8 cellular contexts compared by ENCODE assay signal in genomic region chr4:2059726-2060577, GRCh38. TPM values are rescaled to one million over a fixed set of nuclear protein-coding genes. Genes with fewer than 3 reads are reported as not detected.
A peak's percentile ranks its signal among the peaks of the same experiment; 100 is the strongest.
DNase-seq lines count a peak whose midpoint lies in the region; ATAC-seq and TF ChIP-seq lines count a peak whose summit lies in the region.

No MANE protein-coding gene starts in this region.

- H4K20me1 ChIP-seq in hepatocyte (ENCODE audit: insufficient read depth, poor library complexity, severe bottlenecking) = no peaks in the 10 kb centered on the region

- TF ChIP-seq CTCF in Panc1 (IDR thresholded peaks at IDR 0.05) = no peak
- no peak for TF ChIP-seq CTCF in hepatocyte (IDR thresholded peaks at IDR 0.05; ENCODE audit: poor library complexity)
- TF ChIP-seq CTCF in thoracic aorta (IDR thresholded peaks at IDR 0.05) = no peak

- POLR2A ChIA-PET in Panc1 (lab: Charles Lee) = no interaction called here

- BruUV-seq in Panc1 (replicated peaks; lab: Mats Ljungman, UMichigan) = no TSS peak

- in situ Hi-C loops in Panc1 (cut with HindIII; ENCODE audit: low pct_unique_long_range_greater_than_20kb, low sequenced_read_pairs) = no loop called here

- intact Hi-C loops in Panc1 (cut with micrococcal nuclease; ENCODE audit: unreplicated experiment) = no loop called here

- peak overlapping the region; percentile 73 for H3K4me2 ChIP-seq in hepatocyte

- CTCF ChIA-PET in Panc1 (lab: Charles Lee) = interaction anchor here (0.7 kb wide), 1 partner anchor 135 kb away, joined by 6 read pairs; no protein-coding TSS in a partner anchor

- H3K27me3 ChIP-seq in Panc1 (ENCODE audit: control insufficient read depth, insufficient read depth, low read length) (no peaks in the 10 kb centered on the region), hepatocyte (peaks cover 28% of the 10 kb centered on the region), thoracic aorta (replicated peaks; ENCODE audit: insufficient read depth) (no peaks in the 10 kb centered on the region)

- H3K4me1 ChIP-seq in Panc1 (ENCODE audit: control insufficient read depth, insufficient read depth, low read length) (peaks cover 9% of the 10 kb centered on the region), hepatocyte (ENCODE audit: insufficient read depth) (no peaks in the 10 kb centered on the region), thoracic aorta (ENCODE audit: control insufficient read depth in 1 of 2, low read depth in 2 of 2) (peaks cover 0 to 9% of the 10 kb centered on the region in 2 donors)

- ATAC-seq in Panc1 = peak; percentile 47
- no peak for ATAC-seq in thoracic aorta (ENCODE audit: insufficient number of reproducible peaks, low FRiP score, low read depth)

- H3K9me3 ChIP-seq in Panc1 (ENCODE audit: control insufficient read depth, insufficient read depth, low read depth, low read length) (no peaks in the 10 kb centered on the region), hepatocyte (ENCODE audit: low read depth) (no peaks in the 10 kb centered on the region), thoracic aorta (no peaks in the 10 kb centered on the region)

- H3K9me2 ChIP-seq in hepatocyte (replicated peaks; ENCODE audit: insufficient read depth) = no peaks in the 10 kb centered on the region

- H3K4me3 ChIP-seq in Panc1 (ENCODE audit: low read depth in 2 of 2, low read length in 2 of 2) (peak overlapping the region; percentile 26 to 30; a peak in 3 of 4 replicates), hepatocyte (no peak overlapping the region), thoracic aorta (peak overlapping the region; percentile 7)

- no peaks in the 10 kb centered on the region for H3K36me3 ChIP-seq in Panc1 (ENCODE audit: control insufficient read depth, insufficient read depth, low read length)
- H3K36me3 ChIP-seq in hepatocyte (replicated peaks; ENCODE audit: insufficient read depth, low read depth) = no peaks in the 10 kb centered on the region
- H3K36me3 ChIP-seq in thoracic aorta = no peaks in the 10 kb centered on the region

- no peaks in the 10 kb centered on the region for H3K79me2 ChIP-seq in hepatocyte

- 12% methylated on average over 26 of the region's 101 CpGs for WGBS in hepatocyte (ENCODE audit: low lambda C conversion rate, missing lambda C conversion rate)

- no peak overlapping the region for H2AFZ ChIP-seq in hepatocyte

- H3K27ac ChIP-seq in Panc1 (ENCODE audit: low read length) (no peak overlapping the region), hepatocyte (no peak overlapping the region), thoracic aorta (no peak overlapping the region)

- peak; percentile 23 for DNase-seq in activated naive CD4-positive, alpha-beta T cell treated with anti-CD3 and anti-CD28 coated beads, Interleukin-2, amount 50 U/mL, for 16 hours
- no peak for DNase-seq in activated naive CD4-positive, alpha-beta T cell treated with Interleukin-2 at 50 U/mL for 16 hours
- no peak for DNase-seq in Panc1 (ENCODE audit: low read depth, low spot score)
- peak; percentile 53 for DNase-seq in hepatocyte (ENCODE audit: low spot score)
- DNase-seq in thoracic aorta (ENCODE audit: low spot score) = no peak
- no peak for DNase-seq in activated CD4-positive, CD25-positive, alpha-beta regulatory T cell (lab: John Stamatoyannopoulos, UW)
- no peak for DNase-seq in DMS79 treated with DMSO at 0.1 percent for 48 hours (lab: John Stamatoyannopoulos, UW)
- DNase-seq in AG08396 (ENCODE audit: low spot score) = no peak

RNA-seq across cellular contexts. Expression of gene NAT8L, which starts 0.8 kb away (rescaled TPM):
- 16.6 TPM for total RNA-seq in Panc1 (2021; ENCODE audit: unreplicated experiment)
- 25.9 TPM for polyA plus RNA-seq in Panc1 (2012; ENCODE audit: insufficient read length)
- total RNA-seq in hepatocyte = 0.68 and 2.7 TPM in 2 replicates
- polyA plus RNA-seq in hepatocyte = 1.5 TPM in 2 replicates
- under 1 TPM in 1 of 2 donors, not detected in 1; under 0.01 TPM for total RNA-seq in thoracic aorta

RNA-seq across cellular contexts. Expression of gene NELFA, which starts 51.2 kb away (rescaled TPM):
- total RNA-seq in Panc1 (2021; ENCODE audit: unreplicated experiment) (27.0 TPM), hepatocyte (10.8 and 21.4 TPM in 2 replicates), thoracic aorta (10 to 100 TPM; 26.7 to 36.1 TPM)
- 40.7 TPM for polyA plus RNA-seq in Panc1 (2012; ENCODE audit: insufficient read length)
- 35.9 and 46.2 TPM in 2 replicates for polyA plus RNA-seq in hepatocyte

Comparison
In these comparisons a context has a peak if more than half of its experiments do, and no peak if none do; other contexts are left out.
1. DNase-seq: peak in activated naive CD4-positive, alpha-beta T cell treated with anti-CD3 and anti-CD28 coated beads, Interleukin-2, amount 50 U/mL, for 16 hours (single experiment) and hepatocyte (single experiment); none in activated naive CD4-positive, alpha-beta T cell treated with Interleukin-2 at 50 U/mL for 16 hours (single experiment), Panc1 (single experiment), thoracic aorta (single experiment), activated CD4-positive, CD25-positive, alpha-beta regulatory T cell (0 of 4), DMS79 treated with DMSO at 0.1 percent for 48 hours (single experiment) and AG08396 (single experiment).